In the genomic region with DNA sequence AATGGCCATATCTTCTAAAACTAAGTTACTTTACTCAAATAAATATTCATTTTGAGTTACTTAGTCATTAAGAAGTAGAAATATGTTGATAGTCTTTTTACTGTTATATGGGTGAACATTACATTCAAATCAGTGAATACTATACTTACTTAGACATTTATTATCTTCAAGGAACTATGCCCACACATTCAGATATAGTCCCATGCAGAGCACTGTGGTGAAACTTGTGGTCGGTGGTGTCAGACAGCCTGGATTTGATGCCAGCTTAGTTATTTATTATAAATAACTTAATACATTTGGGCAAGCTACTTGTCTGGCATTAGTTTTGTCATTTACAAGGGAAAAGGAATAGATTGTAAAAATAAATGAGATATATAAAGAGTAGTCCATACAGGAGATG, we compare ENCODE assay signal across 19 cellular contexts.
"Had no signal": no experiment of that assay in that cellular context is flagged by ENCODE, and none has a peak within 500 bp of the region (broad histone marks: within the 10 kb centered on the region; RNA-seq: fewer than 3 reads in every experiment).

No MANE protein-coding gene starts in this region.

- H3K27ac Mint-ChIP-seq: activated naive CD4-positive, alpha-beta T cell treated with anti-CD3 and anti-CD28 coated beads, Interleukin-2, amount 50 U/mL, for 24 hours; nephron; progenitor cell of endocrine pancreas; T-cell had no signal

- H3K36me3 Mint-ChIP-seq: activated naive CD4-positive, alpha-beta T cell treated with anti-CD3 and anti-CD28 coated beads, Interleukin-2, amount 50 U/mL, for 24 hours; T-cell had no signal

- H3K36me3 ChIP-seq: cardiac muscle cell, right atrium auricular region, transverse colon, uterus had no signal

- H3K9me3 ChIP-seq: transverse colon, uterus had no signal

- H3K4me3 Mint-ChIP-seq: activated naive CD4-positive, alpha-beta T cell treated with anti-CD3 and anti-CD28 coated beads, Interleukin-2, amount 50 U/mL, for 24 hours; activated T-cell treated with anti-CD3 and anti-CD28 coated beads, Interleukin-2, amount 50 U/mL, for 4 hours; nephron; T-cell had no signal

- H3K9me3 Mint-ChIP-seq: activated naive CD4-positive, alpha-beta T cell treated with anti-CD3 and anti-CD28 coated beads, Interleukin-2, amount 50 U/mL, for 24 hours; activated T-cell treated with anti-CD3 and anti-CD28 coated beads, Interleukin-2, amount 50 U/mL, for 4 hours; nephron; T-cell had no signal

- H3K4me1 ChIP-seq: right atrium auricular region, transverse colon, uterus had no signal

- DNase-seq: activated CD4-positive, alpha-beta T cell treated with anti-CD3 and anti-CD28 coated beads, Interleukin-2, amount 50 U/mL, for 1 hour; activated CD8-positive, alpha-beta memory T cell treated with anti-CD3 and anti-CD28 coated beads, Interleukin-2, amount 50 U/mL, for 4 hours; activated effector memory CD4-positive, alpha-beta T cell treated with Interleukin-2 at 50 U/mL for 16 hours; activated T-cell treated with anti-CD3 and anti-CD28 coated beads, Interleukin-2, amount 50 U/mL, for 4 hours; dermis blood vessel endothelial cell; effector memory CD4-positive, alpha-beta T cell; left cardiac atrium; nucleus accumbens; stimulated activated naive CD8-positive, alpha-beta T cell treated with anti-CD3 and anti-CD28 coated beads, Interleukin-15, Interleukin-2, amounts not matched to agents 100 U/mL and 50 U/mL, for 24 hours; T-cell; T-helper 9 cell; transverse colon; uterus had no signal

- H3K27me3 ChIP-seq: cardiac muscle cell, right atrium auricular region, transverse colon, uterus had no signal

- ATAC-seq: activated CD4-positive, CD25-positive, alpha-beta regulatory T cell treated with anti-CD3 and anti-CD28 coated beads, Interleukin-2, amount 50 U/mL, for 24 hours; activated T-cell treated with anti-CD3 and anti-CD28 coated beads, Interleukin-2, amount 50 U/mL, for 4 hours; left cardiac atrium; stimulated activated naive CD8-positive, alpha-beta T cell treated with anti-CD3 and anti-CD28 coated beads, Interleukin-15, Interleukin-2, amounts not matched to agents 100 U/mL and 50 U/mL, for 24 hours; T-cell had no signal

- H3K27me3 Mint-ChIP-seq: activated naive CD4-positive, alpha-beta T cell treated with anti-CD3 and anti-CD28 coated beads, Interleukin-2, amount 50 U/mL, for 24 hours; T-cell had no signal

- H3K4me3 ChIP-seq: cardiac muscle cell, right atrium auricular region, transverse colon, uterus had no signal

- H3K4me1 Mint-ChIP-seq: nephron had no signal

- H3K27ac ChIP-seq: cardiac muscle cell, right atrium auricular region, transverse colon, uterus had no signal
